In genomic region chr4:499563-499962, GRCh38 we compare ENCODE assay signal across 8 cellular contexts. TPM values are rescaled to one million over a fixed set of nuclear protein-coding genes. Genes with fewer than 3 reads are reported as not detected.
A peak's percentile ranks its signal among the peaks of the same experiment; 100 is the strongest.
DNase-seq lines count a peak whose midpoint lies in the region; ATAC-seq and TF ChIP-seq lines count a peak whose summit lies in the region.

No MANE protein-coding gene starts in this region.

- no peaks in the 10 kb centered on the region for H3K36me3 ChIP-seq in body of pancreas (replicated peaks in 1 of 2; ENCODE audit: insufficient read depth in 1 of 2, low read depth in 2 of 2)

- DNase-seq in CD4-positive, alpha-beta T cell = peak in 1 of 10 experiments; percentile 4
- DNase-seq in body of pancreas = no peak
- DNase-seq in memory B cell (ENCODE audit: low spot score in 2 of 2) = no peak
- no peak for DNase-seq in ureter (ENCODE audit: low spot score)
- no peak for DNase-seq in activated CD4-positive, alpha-beta T cell treated with anti-CD3 and anti-CD28 coated beads for 48 hours

- ATAC-seq in CD4-positive, alpha-beta T cell (ENCODE audit: poor library complexity) = no peak
- peak; percentile 13 for ATAC-seq in HG03045 (IDR thresholded peaks at IDR 0.05; ENCODE audit: unreplicated experiment)
- no peak for ATAC-seq in body of pancreas
- ATAC-seq in memory B cell (ENCODE audit: low read depth) = no peak
- no peak for ATAC-seq in activated CD4-positive, CD25-positive, alpha-beta regulatory T cell treated with anti-CD3 and anti-CD28 coated beads, Interleukin-2, amount 50 U/mL, for 24 hours
- ATAC-seq in GM21367 (IDR thresholded peaks at IDR 0.05; ENCODE audit: unreplicated experiment) = no peak

- peak overlapping the region; percentile 21 to 98 for H3K4me3 ChIP-seq in body of pancreas

- POLR2A ChIA-PET in CD4-positive, alpha-beta T cell (lab: Charles Lee) = interaction anchor here (0.7 to 3.6 kb wide), 2 partner anchors 26 to 375 kb away, joined by 3 to 38 read pairs; partner anchors contain the start of gene ZNF718

- no peaks in the 10 kb centered on the region for H3K27me3 ChIP-seq in CD4-positive, alpha-beta T cell (ENCODE audit: control insufficient read depth, insufficient read depth, low read length)
- no peaks in the 10 kb centered on the region for H3K27me3 ChIP-seq in body of pancreas

- 1 to 3% methylated on average over 15 of the region's 15 CpGs for WGBS in body of pancreas, 2 donors

- peak overlapping the region; percentile 76 for H3K27ac ChIP-seq in CD4-positive, alpha-beta T cell (ENCODE audit: low read depth, low read length)
- H3K27ac ChIP-seq in body of pancreas = peak overlapping the region; percentile 52 to 90 (median 82)

- peaks cover 26% of the 10 kb centered on the region for H3K4me1 ChIP-seq in body of pancreas

- peak overlapping the region; percentile 91 for H3K27ac Mint-ChIP-seq in CD4-positive, alpha-beta T cell
- peak overlapping the region; percentile 98 for H3K27ac Mint-ChIP-seq in memory B cell

- peaks cover 7% of the 10 kb centered on the region for H3K9me3 ChIP-seq in CD4-positive, alpha-beta T cell (ENCODE audit: control insufficient read depth, low read length)
- H3K9me3 ChIP-seq in body of pancreas = no peaks in the 10 kb centered on the region

- CTCF ChIA-PET in CD4-positive, alpha-beta T cell (lab: Charles Lee) = no interaction called here

- H3K36me3 Mint-ChIP-seq in CD4-positive, alpha-beta T cell (ENCODE audit: low read depth) = peaks cover 88% of the 10 kb centered on the region
- H3K36me3 Mint-ChIP-seq in memory B cell = peaks cover 34% of the 10 kb centered on the region

- H3K4me3 Mint-ChIP-seq in CD4-positive, alpha-beta T cell = peak overlapping the region; percentile 92
- peak overlapping the region; percentile 96 for H3K4me3 Mint-ChIP-seq in memory B cell

- no peak for TF ChIP-seq POLR2A in body of pancreas (IDR thresholded peaks at IDR 0.05)

- peaks cover 50% of the 10 kb centered on the region for H3K4me1 Mint-ChIP-seq in CD4-positive, alpha-beta T cell (ENCODE audit: low read depth)
- H3K4me1 Mint-ChIP-seq in memory B cell = peaks cover 18% of the 10 kb centered on the region

- H3K27me3 Mint-ChIP-seq in CD4-positive, alpha-beta T cell = no peaks in the 10 kb centered on the region
- no peaks in the 10 kb centered on the region for H3K27me3 Mint-ChIP-seq in memory B cell

- intact Hi-C loops in CD4-positive, alpha-beta T cell (cut with DNase I, micrococcal nuclease) = loop anchor here (1.0 to 10.0 kb wide), 8 partner anchors 25 to 255 kb away; partner anchors contain the start of gene ZNF141 (in 2 of the 2)
- intact Hi-C loops in body of pancreas (cut with DNase I) = no loop called here

- TF ChIP-seq CTCF in CD4-positive, alpha-beta T cell (IDR thresholded peaks at IDR 0.05) = no peak
- no peak for TF ChIP-seq CTCF in body of pancreas (IDR thresholded peaks at IDR 0.05)

- peaks cover 2% of the 10 kb centered on the region for H3K9me3 Mint-ChIP-seq in CD4-positive, alpha-beta T cell
- H3K9me3 Mint-ChIP-seq in memory B cell = peaks cover 6% of the 10 kb centered on the region

RNA-seq across cellular contexts. Expression of gene PIGG, which starts 0.6 kb away (rescaled TPM):
- 10 to 100 TPM; 67.6 to 72.2 TPM for total RNA-seq in CD4-positive, alpha-beta T cell
- 10 to 100 TPM; 53.4 to 66.4 TPM for total RNA-seq in body of pancreas
- 102 TPM for total RNA-seq in ureter

RNA-seq across cellular contexts. Expression of gene ZNF721, which starts 0.6 kb away (rescaled TPM):
- total RNA-seq in CD4-positive, alpha-beta T cell = 10 to 100 TPM; 40.4 to 44.1 TPM
- total RNA-seq in body of pancreas (10 to 100 TPM; 23.1 to 42.5 TPM), ureter (52.7 TPM)
